9 cellular contexts compared by ENCODE assay signal in the genomic region with DNA sequence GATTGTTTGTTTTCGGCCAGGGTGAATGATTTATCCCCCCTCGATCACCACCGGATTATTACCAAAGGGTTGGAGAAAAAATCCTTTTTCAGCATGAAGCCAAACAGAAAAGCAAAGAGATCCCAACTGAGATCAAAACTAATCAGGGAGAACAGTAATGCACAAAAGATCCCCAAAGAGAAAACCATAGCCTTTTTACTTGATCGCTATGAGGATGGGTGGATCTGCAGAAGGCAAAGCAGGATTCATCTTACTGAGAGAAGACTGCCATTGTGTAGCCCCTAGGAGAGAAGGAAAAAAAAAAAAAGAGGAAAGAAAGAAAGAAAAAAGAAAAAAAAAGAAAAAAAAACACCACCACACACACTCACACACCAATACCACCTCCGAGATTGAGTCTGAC. TPM values are rescaled to one million over a fixed set of nuclear protein-coding genes. Genes with fewer than 3 reads are reported as not detected.
DNase-seq lines count a peak whose midpoint lies in the region; ATAC-seq, FAIRE-seq and TF ChIP-seq lines count a peak whose summit lies in the region.
"Had no signal": no experiment of that assay in that cellular context is flagged by ENCODE, and none has a peak within 500 bp of the region (broad histone marks: within the 10 kb centered on the region; RNA-seq: fewer than 3 reads in every experiment).

A gene (minus strand): TSS at position 294 of the 400 bp plus-strand sequence.

- 4 to 8% (median 7%) methylated on average over 5 of the region's 5 CpGs for WGBS in psoas muscle, 3 donors

- no peaks in the 10 kb centered on the region for H3K9me3 Mint-ChIP-seq in activated CD4-positive, alpha-beta memory T cell treated with anti-CD3 and anti-CD28 coated beads for 36 hours
- peaks cover 6% of the 10 kb centered on the region for H3K9me3 Mint-ChIP-seq in glutamatergic neuron (ENCODE audit: unreplicated experiment)

- no peak for TF ChIP-seq POLR2A in GM12891 (IDR thresholded peaks at IDR 0.05; ENCODE audit: low read depth, low read length)

- H3K4me1 ChIP-seq in psoas muscle, result peaks cover 7% of the 10 kb centered on the region

- no peak within 1 kb of the TSS for H3K27ac ChIP-seq in psoas muscle

- no peaks in the 10 kb centered on the region for H3K36me3 Mint-ChIP-seq in activated CD4-positive, alpha-beta memory T cell treated with anti-CD3 and anti-CD28 coated beads for 36 hours
- H3K36me3 Mint-ChIP-seq in glutamatergic neuron (ENCODE audit: unreplicated experiment), result no peaks in the 10 kb centered on the region

- no peaks in the 10 kb centered on the region for H3K9me3 ChIP-seq in psoas muscle

- POLR2A ChIA-PET in activated CD4-positive, alpha-beta memory T cell treated with anti-CD3 and anti-CD28 coated beads for 36 hours (lab: Charles Lee), result no interaction called here

- no peak for ATAC-seq in psoas muscle

- CTCF ChIA-PET in activated CD4-positive, alpha-beta memory T cell treated with anti-CD3 and anti-CD28 coated beads for 36 hours (lab: Charles Lee), result interaction anchor here (0.6 kb wide), 1 partner anchor 93 kb away, joined by 4 read pairs; no protein-coding TSS in a partner anchor

- H3K4me3 ChIP-seq in psoas muscle, result peak within 1 kb of the TSS; percentile 61

- H3K27ac Mint-ChIP-seq in activated CD4-positive, alpha-beta memory T cell treated with anti-CD3 and anti-CD28 coated beads for 36 hours, result no peak within 1 kb of the TSS
- peak within 1 kb of the TSS; percentile 85 for H3K27ac Mint-ChIP-seq in glutamatergic neuron (ENCODE audit: unreplicated experiment)

- H3K4me3 Mint-ChIP-seq in activated CD4-positive, alpha-beta memory T cell treated with anti-CD3 and anti-CD28 coated beads for 36 hours, result peak within 1 kb of the TSS; percentile 62
- H3K4me3 Mint-ChIP-seq in glutamatergic neuron (ENCODE audit: unreplicated experiment), result peak within 1 kb of the TSS; percentile 90

- H3K4me1 Mint-ChIP-seq in activated CD4-positive, alpha-beta memory T cell treated with anti-CD3 and anti-CD28 coated beads for 36 hours (ENCODE audit: low read depth), result peaks cover 26% of the 10 kb centered on the region
- peaks cover 7% of the 10 kb centered on the region for H3K4me1 Mint-ChIP-seq in glutamatergic neuron (ENCODE audit: low read depth, unreplicated experiment)

- in situ Hi-C loops in G401 (cut with HindIII; ENCODE audit: low sequenced_read_pairs), result no loop called here

- no peak for FAIRE-seq in GM12891 (lab: Jason Lieb, UNC)
- FAIRE-seq: bronchial epithelial cell had no signal

- peaks cover 50% of the 10 kb centered on the region for H3K27me3 Mint-ChIP-seq in activated CD4-positive, alpha-beta memory T cell treated with anti-CD3 and anti-CD28 coated beads for 36 hours
- H3K27me3 Mint-ChIP-seq in glutamatergic neuron (ENCODE audit: unreplicated experiment), result peaks cover 2% of the 10 kb centered on the region

- intact Hi-C loops in activated CD4-positive, alpha-beta memory T cell treated with anti-CD3 and anti-CD28 coated beads for 36 hours (cut with micrococcal nuclease), result loop anchor here (1.0 to 5.0 kb wide), 4 partner anchors 7 to 774 kb away; no protein-coding TSS in a partner anchor
- intact Hi-C loops in psoas muscle (cut with DNase I), result no loop called here
- intact Hi-C loops in posterior cingulate gyrus (cut with DNase I), result no loop called here

- H3K27me3 ChIP-seq in psoas muscle (ENCODE audit: insufficient read depth in 3 of 3, low read length in 2 of 3), result peaks cover 2 to 43% (median 11%) of the 10 kb centered on the region in 3 donors

- DNase-seq in G401 (ENCODE audit: low spot score) (peak; percentile 52), glutamatergic neuron (no peak), psoas muscle (no peak), HUDEP-2 (lab: John Stamatoyannopoulos, UW; ENCODE audit: unreplicated experiment in 76 of 76) (no peak), posterior cingulate gyrus (no peak), Kasumi-1 (lab: John Stamatoyannopoulos, UW) (no peak), GM12891 (ENCODE audit: insufficient read length, low spot score) (no peak)
- DNase-seq in activated CD4-positive, alpha-beta memory T cell treated with anti-CD3 and anti-CD28 coated beads for 36 hours, result no peak

- TF ChIP-seq CTCF in glutamatergic neuron (IDR thresholded peaks at IDR 0.05; ENCODE audit: partially characterized antibody, unreplicated experiment), result no peak
- TF ChIP-seq CTCF in psoas muscle (IDR thresholded peaks at IDR 0.05), result no peak

- no peaks in the 10 kb centered on the region for H3K36me3 ChIP-seq in psoas muscle (ENCODE audit: insufficient read depth in 1 of 2, low read depth in 1 of 2)

TF ChIP-seq in GM12891, 5 proteins besides CTCF, POLR2A, EP300 and RAD21:
- TF ChIP-seq TAF1 (IDR thresholded peaks at IDR 0.05; ENCODE audit: low read depth, low read length) (no peak), SPI1 (IDR thresholded peaks at IDR 0.05; ENCODE audit: low read depth, low read length) (no peak), POLR2AphosphoS5 (IDR thresholded peaks at IDR 0.05; ENCODE audit: low read depth, low read length) (no peak), PAX5 (IDR thresholded peaks at IDR 0.05; ENCODE audit: insufficient read depth, low read length, severe bottlenecking) (no peak), POU2F2 (IDR thresholded peaks at IDR 0.05; ENCODE audit: low read depth, low read length) (no peak)

RNA-seq across cellular contexts. Expression of the gene that starts here (rescaled TPM):
- not detected in 2 replicates for total RNA-seq in G401 (2014; rRNA removed; shearing (Covaris generic))
- not detected for total RNA-seq in activated CD4-positive, alpha-beta memory T cell treated with anti-CD3 and anti-CD28 coated beads for 36 hours
- total RNA-seq in glutamatergic neuron (ENCODE audit: unreplicated experiment) (17.8 TPM), psoas muscle (under 1 TPM in 1 of 4 donors, not detected in 3; 0.02 TPM)
- polyA plus RNA-seq in psoas muscle, result under 1 TPM in 2 of 3 donors, not detected in 1; 0.01 to 0.05 TPM
- not detected for polyA plus RNA-seq in GM12891 (2012; ENCODE audit: low read depth, missing spikeins)
- total RNA-seq: bronchial epithelial cell had no signal

Comparison
In these comparisons a context has a peak if more than half of its experiments do, and no peak if none do; other contexts are left out.
1. RNA of the gene that starts here (total RNA-seq): 17.8 TPM in glutamatergic neuron (single experiment); not detected in activated CD4-positive, alpha-beta memory T cell treated with anti-CD3 and anti-CD28 coated beads for 36 hours, 0.02 TPM in psoas muscle and not detected in G401; every median in the first group is over 10 times any median in the second.
2. Peak in DNase-seq in G401; RNA of the gene not detected or under 1 TPM.